Comparison of ENCODE assay signal across 19 cellular contexts in the genomic region with DNA sequence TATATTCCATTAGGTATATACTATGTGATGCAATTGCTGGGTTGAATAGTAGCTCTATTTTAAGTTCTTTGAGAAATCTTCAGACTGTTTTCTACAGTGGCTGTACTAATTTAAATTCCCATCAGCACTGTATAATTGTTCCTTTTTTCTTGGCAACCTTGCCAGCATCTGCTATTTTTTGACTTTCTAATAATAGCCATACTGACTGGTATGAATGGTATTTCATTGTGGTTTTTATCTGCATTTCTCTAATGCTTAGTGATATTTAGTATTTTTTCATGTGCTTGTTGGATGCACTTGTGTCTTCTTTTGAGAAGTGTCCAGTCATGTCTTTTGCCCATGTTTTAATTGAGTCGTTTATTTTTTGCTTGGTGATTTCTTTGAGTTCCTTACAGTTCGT.
DNase-seq lines count a peak whose midpoint lies in the region; ATAC-seq, FAIRE-seq and TF ChIP-seq lines count a peak whose summit lies in the region.
"Had no signal": no experiment of that assay in that cellular context is flagged by ENCODE, and none has a peak within 500 bp of the region (broad histone marks: within the 10 kb centered on the region; RNA-seq: fewer than 3 reads in every experiment).

No MANE protein-coding gene starts in this region.

- no peaks in the 10 kb centered on the region for H3K4me1 Mint-ChIP-seq in stimulated activated effector memory CD8-positive, alpha-beta T cell treated with anti-CD3 and anti-CD28 coated beads, Interleukin-12 subunit alpha, Interleukin-12 subunit beta, amount 100 ng/mL, for 72 hours
- H3K4me1 Mint-ChIP-seq: activated T-helper 17 cell treated with anti-CD3 and anti-CD28 coated beads, Interleukin-2, amount 50 U/mL, for 72 hours had no signal

- peak; percentile 39 for DNase-seq in BJ (ENCODE audit: low read depth)
- DNase-seq in HS-27A (ENCODE audit: low read depth), result peak; percentile 14
- DNase-seq in bronchial epithelial cell (ENCODE audit: low read depth), result peak; percentile 6
- DNase-seq in left ventricle myocardium superior, result no peak
- no peak for DNase-seq in mucosa of gallbladder (ENCODE audit: low spot score)
- DNase-seq in stimulated activated effector memory CD8-positive, alpha-beta T cell treated with anti-CD3 and anti-CD28 coated beads, Interleukin-12 subunit alpha, Interleukin-12 subunit beta, amount 100 ng/mL, for 72 hours (ENCODE audit: low spot score in 2 of 2), result no peak
- DNase-seq in DMS53 (lab: John Stamatoyannopoulos, UW), result no peak
- DNase-seq in PC-9, result no peak
- DNase-seq: cerebellar nuclear complex; DND-41; left colon; mucosa of descending colon; NCI-H1105 treated with DMSO at 0.1 percent for 48 hours; stimulated activated CD4-positive, alpha-beta T cell treated with anti-CD3 and anti-CD28 coated beads, Interleukin-2, amount 100 ng/mL, for 48 hours had no signal

- peaks cover 11% of the 10 kb centered on the region for H3K9me3 Mint-ChIP-seq in stimulated activated effector memory CD8-positive, alpha-beta T cell treated with anti-CD3 and anti-CD28 coated beads, Interleukin-12 subunit alpha, Interleukin-12 subunit beta, amount 100 ng/mL, for 72 hours

- CTCF ChIA-PET in BJ (lab: Yijun Ruan, JAX), result no interaction called here
- CTCF ChIA-PET in PC-9 (lab: Charles Lee), result interaction anchor here (0.6 to 0.8 kb wide), 2 partner anchors 68 to 620 kb away, joined by 3 to 7 read pairs; no protein-coding TSS in a partner anchor

- peak; percentile 71 for ATAC-seq in left ventricle myocardium superior
- no peak for ATAC-seq in stimulated activated effector memory CD8-positive, alpha-beta T cell treated with anti-CD3 and anti-CD28 coated beads, Interleukin-12 subunit alpha, Interleukin-12 subunit beta, amount 100 ng/mL, for 72 hours
- ATAC-seq: activated T-helper 17 cell treated with anti-CD3 and anti-CD28 coated beads, Interleukin-2, amount 50 U/mL, for 72 hours; left colon; mucosa of descending colon had no signal

- intact Hi-C loops in left ventricle myocardium superior (cut with micrococcal nuclease) (no loop called here), PC-9 (cut with micrococcal nuclease; ENCODE audit: unreplicated experiment) (loop anchor here (5.0 kb wide), 1 partner anchor 762 kb away; no protein-coding TSS in a partner anchor)

- no peaks in the 10 kb centered on the region for H3K79me2 ChIP-seq in PC-9 (ENCODE audit: low read depth)

- H3K4me3 ChIP-seq in BJ (ENCODE audit: low read depth, low read length) (no peak overlapping the region), bronchial epithelial cell (ENCODE audit: low read depth, low read length) (no peak overlapping the region), PC-9 (no peak overlapping the region)
- H3K4me3 ChIP-seq: mucosa of descending colon, SJSA1 had no signal

- POLR2A ChIA-PET in BJ (lab: Charles Lee) (no interaction called here), PC-9 (lab: Charles Lee; ENCODE audit: unreplicated experiment) (no interaction called here)

- H3K36me3 ChIP-seq in BJ (ENCODE audit: control insufficient read depth, insufficient read depth, low read length), result no peaks in the 10 kb centered on the region
- no peaks in the 10 kb centered on the region for H3K36me3 ChIP-seq in bronchial epithelial cell (ENCODE audit: control insufficient read depth, insufficient read depth, low read length)
- H3K36me3 ChIP-seq in PC-9 (ENCODE audit: low read depth), result no peaks in the 10 kb centered on the region
- H3K36me3 ChIP-seq: SJSA1 had no signal

- H4K20me1 ChIP-seq in PC-9 (ENCODE audit: insufficient read depth), result no peaks in the 10 kb centered on the region; the same call in 1 of the 2 replicates

- H3K27ac ChIP-seq in PC-9, result no peak overlapping the region
- H3K27ac ChIP-seq: SJSA1 had no signal

- H2AFZ ChIP-seq in PC-9, result no peak overlapping the region

- H3K4me2 ChIP-seq in PC-9, result no peak overlapping the region

- no peak for FAIRE-seq in bronchial epithelial cell (lab: Jason Lieb, UNC)
- FAIRE-seq: frontal cortex, H1, urothelium cell line had no signal

- H3K27me3 ChIP-seq in BJ (ENCODE audit: control insufficient read depth, insufficient read depth, low read length) (no peaks in the 10 kb centered on the region), bronchial epithelial cell (ENCODE audit: control insufficient read depth, insufficient read depth, low read length) (no peaks in the 10 kb centered on the region), PC-9 (ENCODE audit: insufficient read depth, low read depth) (no peaks in the 10 kb centered on the region)
- H3K27me3 ChIP-seq: SJSA1 had no signal

- H3K27ac Mint-ChIP-seq in stimulated activated effector memory CD8-positive, alpha-beta T cell treated with anti-CD3 and anti-CD28 coated beads, Interleukin-12 subunit alpha, Interleukin-12 subunit beta, amount 100 ng/mL, for 72 hours, result no peak overlapping the region
- H3K27ac Mint-ChIP-seq: activated T-helper 17 cell treated with anti-CD3 and anti-CD28 coated beads, Interleukin-2, amount 50 U/mL, for 72 hours had no signal

- no TSS peak for BruUV-seq in PC-9 (replicated peaks; lab: Mats Ljungman, UMichigan)

- H3K4me1 ChIP-seq in PC-9 (replicated peaks; ENCODE audit: insufficient read depth), result no peaks in the 10 kb centered on the region

- no peaks in the 10 kb centered on the region for H3K36me3 Mint-ChIP-seq in stimulated activated effector memory CD8-positive, alpha-beta T cell treated with anti-CD3 and anti-CD28 coated beads, Interleukin-12 subunit alpha, Interleukin-12 subunit beta, amount 100 ng/mL, for 72 hours

- TF ChIP-seq CTCF in BJ (IDR thresholded peaks at IDR 0.05; ENCODE audit: insufficient read depth, low read depth, low read length) (no peak), bronchial epithelial cell (IDR thresholded peaks at IDR 0.05; ENCODE audit: insufficient read depth, low read length, severe bottlenecking) (no peak), PC-9 (conservative IDR thresholded peaks at IDR 0.05) (no peak)

- no peaks in the 10 kb centered on the region for H3K9me2 ChIP-seq in PC-9 (ENCODE audit: insufficient read depth)

- no peak overlapping the region for H3K4me3 Mint-ChIP-seq in stimulated activated effector memory CD8-positive, alpha-beta T cell treated with anti-CD3 and anti-CD28 coated beads, Interleukin-12 subunit alpha, Interleukin-12 subunit beta, amount 100 ng/mL, for 72 hours
- H3K4me3 Mint-ChIP-seq: activated T-helper 17 cell treated with anti-CD3 and anti-CD28 coated beads, Interleukin-2, amount 50 U/mL, for 72 hours had no signal

- no peaks in the 10 kb centered on the region for H3K9me3 ChIP-seq in PC-9 (ENCODE audit: insufficient read depth, low read depth)
- H3K9me3 ChIP-seq: mucosa of descending colon, SJSA1 had no signal

- no peaks in the 10 kb centered on the region for H3F3A ChIP-seq in PC-9 (ENCODE audit: insufficient read depth, low read depth)

Comparison
In these comparisons a context has a peak if more than half of its experiments do, and no peak if none do; other contexts are left out.
1. DNase-seq: peak in BJ (single experiment), HS-27A (single experiment) and bronchial epithelial cell (single experiment); none in left ventricle myocardium superior (single experiment), mucosa of gallbladder (single experiment), stimulated activated effector memory CD8-positive, alpha-beta T cell treated with anti-CD3 and anti-CD28 coated beads, Interleukin-12 subunit alpha, Interleukin-12 subunit beta, amount 100 ng/mL, for 72 hours (0 of 2), DMS53 (single experiment) and PC-9 (0 of 2).